In genomic region chr17:19345067-19345460, GRCh38 we compare ENCODE assay signal across 35 cellular contexts. TPM values are rescaled to one million over a fixed set of nuclear protein-coding genes. Genes with fewer than 3 reads are reported as not detected.
DNase-seq lines count a peak whose midpoint lies in the region; ATAC-seq and TF ChIP-seq lines count a peak whose summit lies in the region.
"Had no signal": no experiment of that assay in that cellular context is flagged by ENCODE, and none has a peak within 500 bp of the region (broad histone marks: within the 10 kb centered on the region; RNA-seq: fewer than 3 reads in every experiment).

No MANE protein-coding gene starts in this region.

- intact Hi-C loops in spleen (cut with DNase I; ENCODE audit: low total_unique reads), result no loop called here
- intact Hi-C loops in CD8-positive, alpha-beta T cell (cut with DNase I, micrococcal nuclease), result no loop called here

- no peak overlapping the region for H3K4me3 Mint-ChIP-seq in CD8-positive, alpha-beta T cell
- H3K4me3 Mint-ChIP-seq: activated CD8-positive, alpha-beta memory T cell treated with anti-CD3 and anti-CD28 coated beads, Interleukin-2, amount 10 ng/mL, durations not matched to agents 7 days and 5 days; activated naive CD4-positive, alpha-beta T cell treated with anti-CD3 and anti-CD28 coated beads, Interleukin-2, amount 10 ng/mL, durations not matched to agents 7 days and 5 days; activated T-helper 1 cell treated with anti-CD3 and anti-CD28 coated beads, Interleukin-12 subunit alpha, Interleukin-12 subunit beta, Interleukin-2, Interleukin-4 antibody, amounts not matched to agents 30 ng/mL and 10 ng/mL and 1 ng/mL, durations not matched to agents 14 hours and 24 hours and 36 hours; memory B cell; neural progenitor cell; WTC11 had no signal

- no peaks in the 10 kb centered on the region for H3K9me3 Mint-ChIP-seq in CD8-positive, alpha-beta T cell
- H3K9me3 Mint-ChIP-seq: activated naive CD4-positive, alpha-beta T cell treated with anti-CD3 and anti-CD28 coated beads, Interleukin-2, amount 10 ng/mL, durations not matched to agents 7 days and 5 days; activated T-helper 1 cell treated with anti-CD3 and anti-CD28 coated beads, Interleukin-12 subunit alpha, Interleukin-12 subunit beta, Interleukin-2, Interleukin-4 antibody, amounts not matched to agents 30 ng/mL and 10 ng/mL and 1 ng/mL, durations not matched to agents 14 hours and 24 hours and 36 hours; memory B cell; neural progenitor cell; WTC11 had no signal

- peaks cover 0 to 48% (median 7%) of the 10 kb centered on the region in 6 donors for H3K4me1 ChIP-seq in spleen
- no peaks in the 10 kb centered on the region for H3K4me1 ChIP-seq in CD8-positive, alpha-beta T cell (ENCODE audit: insufficient read depth, low read length)

- H3K36me3 Mint-ChIP-seq in CD8-positive, alpha-beta T cell, result no peaks in the 10 kb centered on the region
- H3K36me3 Mint-ChIP-seq: activated CD8-positive, alpha-beta memory T cell treated with anti-CD3 and anti-CD28 coated beads, Interleukin-2, amount 10 ng/mL, durations not matched to agents 7 days and 5 days; activated naive CD4-positive, alpha-beta T cell treated with anti-CD3 and anti-CD28 coated beads, Interleukin-2, amount 10 ng/mL, durations not matched to agents 7 days and 5 days; memory B cell had no signal

- no peak for TF ChIP-seq POLR2A in spleen (IDR thresholded peaks at IDR 0.05)

- peak overlapping the region; percentile 89 for H3K27ac ChIP-seq in RWPE1
- H3K27ac ChIP-seq in spleen, result no peak overlapping the region
- H3K27ac ChIP-seq in CD8-positive, alpha-beta T cell (ENCODE audit: low read depth, low read length), result no peak overlapping the region
- H3K27ac ChIP-seq: 22Rv1, C4-2B, neural progenitor cell had no signal

- TF ChIP-seq CTCF in RWPE1 (conservative IDR thresholded peaks at IDR 0.05; ENCODE audit: low read depth) (no peak), spleen (IDR thresholded peaks at IDR 0.05 in 8 of 11, conservative IDR thresholded peaks at IDR 0.05 in 3 of 11) (no peak)
- no peak for TF ChIP-seq CTCF in CD8-positive, alpha-beta T cell (IDR thresholded peaks at IDR 0.05)

- no peak overlapping the region for H3K27ac Mint-ChIP-seq in CD8-positive, alpha-beta T cell
- H3K27ac Mint-ChIP-seq: activated CD8-positive, alpha-beta memory T cell treated with anti-CD3 and anti-CD28 coated beads, Interleukin-2, amount 10 ng/mL, durations not matched to agents 7 days and 5 days; activated naive CD4-positive, alpha-beta T cell treated with anti-CD3 and anti-CD28 coated beads, Interleukin-2, amount 10 ng/mL, durations not matched to agents 7 days and 5 days; activated T-helper 1 cell treated with anti-CD3 and anti-CD28 coated beads, Interleukin-12 subunit alpha, Interleukin-12 subunit beta, Interleukin-2, Interleukin-4 antibody, amounts not matched to agents 30 ng/mL and 10 ng/mL and 1 ng/mL, durations not matched to agents 14 hours and 24 hours and 36 hours; memory B cell; WTC11 had no signal

- no peaks in the 10 kb centered on the region for H3K9me3 ChIP-seq in spleen
- H3K9me3 ChIP-seq in CD8-positive, alpha-beta T cell (ENCODE audit: low read length), result no peaks in the 10 kb centered on the region
- H3K9me3 ChIP-seq: MG63, SK-N-SH had no signal

- no peak for ATAC-seq in activated CD4-positive, CD25-positive, alpha-beta regulatory T cell treated with anti-CD3 and anti-CD28 coated beads, Interleukin-2, amount 50 U/mL, for 24 hours
- no peak for ATAC-seq in CD8-positive, alpha-beta T cell
- ATAC-seq in GM19351 (IDR thresholded peaks at IDR 0.05; ENCODE audit: unreplicated experiment), result no peak
- ATAC-seq: activated CD8-positive, alpha-beta memory T cell treated with anti-CD3 and anti-CD28 coated beads, Interleukin-2, amount 10 ng/mL, durations not matched to agents 7 days and 5 days; PC-3; right cardiac atrium; Right ventricle myocardium inferior; WTC11 had no signal

- H3K4me3 ChIP-seq in spleen, result no peak overlapping the region
- H3K4me3 ChIP-seq in CD8-positive, alpha-beta T cell (ENCODE audit: low read depth, low read length), result no peak overlapping the region
- H3K4me3 ChIP-seq: MG63, neural progenitor cell had no signal

- WGBS in spleen, 5 donors, result 83 to 95% (median 93%) methylated on average over 7 of the region's 7 CpGs

- peak; percentile 22 for DNase-seq in activated CD4-positive, CD25-positive, alpha-beta regulatory T cell treated with anti-CD3 and anti-CD28 coated beads, Interleukin-2, amount 50 U/mL, for 72 hours
- DNase-seq in RWPE1 (ENCODE audit: low spot score) (no peak), islet precursor cell (peak; percentile 54), spleen (peak; percentile 38), cerebellar nuclear complex (lab: John Stamatoyannopoulos, UW) (no peak)
- no peak for DNase-seq in CD8-positive, alpha-beta T cell
- DNase-seq: activated CD4-positive, alpha-beta T cell treated with anti-CD3 and anti-CD28 coated beads, Interleukin-2, amount 50 U/mL, for 1 hour; activated CD8-positive, alpha-beta memory T cell treated with anti-CD3 and anti-CD28 coated beads, Interleukin-2, amount 10 ng/mL, durations not matched to agents 7 days and 5 days; activated naive CD4-positive, alpha-beta T cell treated with anti-CD3 and anti-CD28 coated beads, Interleukin-2, amount 10 ng/mL, durations not matched to agents 7 days and 5 days; amygdala; effector CD8-positive, alpha-beta T cell; KG1; MG63; NCI-H1105; NCI-H187; NCI-H2171 treated with DMSO at 0.1 percent for 48 hours; NCI-H524 treated with DMSO at 0.1 percent for 48 hours; NK-92 treated with Interleukin-12 subunit alpha and Interleukin-12 subunit beta, amount 100 ng/mL, for 24 hours; PC-3; right cardiac atrium; SK-N-SH; stimulated activated CD4-positive, alpha-beta T cell treated with anti-CD3 and anti-CD28 coated beads, Interleukin-4, amount 100 ng/mL, for 24 hours; trophoblast cell had no signal

- no peaks in the 10 kb centered on the region for H3K27me3 ChIP-seq in spleen (replicated peaks in 1 of 7)
- no peaks in the 10 kb centered on the region for H3K27me3 ChIP-seq in CD8-positive, alpha-beta T cell (ENCODE audit: insufficient read depth, low read length)
- H3K27me3 ChIP-seq: MG63, neural progenitor cell had no signal

- H3K36me3 ChIP-seq in spleen, result no peaks in the 10 kb centered on the region
- no peaks in the 10 kb centered on the region for H3K36me3 ChIP-seq in CD8-positive, alpha-beta T cell (ENCODE audit: insufficient read depth, low read length)
- H3K36me3 ChIP-seq: MG63, neural progenitor cell had no signal

- H3K27me3 Mint-ChIP-seq in CD8-positive, alpha-beta T cell (ENCODE audit: low read depth), result peaks cover 12% of the 10 kb centered on the region

- CTCF ChIA-PET in RWPE1 (lab: Yijun Ruan, JAX), result no interaction called here
- CTCF ChIA-PET in CD8-positive, alpha-beta T cell (lab: Charles Lee), result no interaction called here

- no peaks in the 10 kb centered on the region for H3K4me1 Mint-ChIP-seq in CD8-positive, alpha-beta T cell (ENCODE audit: low read depth)
- H3K4me1 Mint-ChIP-seq: activated CD8-positive, alpha-beta memory T cell treated with anti-CD3 and anti-CD28 coated beads, Interleukin-2, amount 10 ng/mL, durations not matched to agents 7 days and 5 days; activated naive CD4-positive, alpha-beta T cell treated with anti-CD3 and anti-CD28 coated beads, Interleukin-2, amount 10 ng/mL, durations not matched to agents 7 days and 5 days had no signal

- POLR2A ChIA-PET in RWPE1 (lab: Yijun Ruan, JAX; ENCODE audit: low non-redundant PET), result no interaction called here
- POLR2A ChIA-PET in CD8-positive, alpha-beta T cell (lab: Charles Lee), result no interaction called here

RNA-seq across cellular contexts. Expression of gene B9D1, which starts 17.5 kb away (rescaled TPM):
- 10 to 100 TPM in 1 of 7 donors, 1 to 10 TPM in 6; 6.4 to 14.1 (median 7.3) TPM for total RNA-seq in spleen
- 1 to 10 TPM; 4.3 to 8.1 (median 5.8) TPM for polyA plus RNA-seq in spleen
- under 1 TPM; 0.72 to 0.92 TPM for total RNA-seq in CD8-positive, alpha-beta T cell

RNA-seq across cellular contexts. Expression of gene MAPK7, which starts 33.2 kb away (rescaled TPM):
- 10 to 100 TPM; 23.1 to 56.2 (median 34.4) TPM for total RNA-seq in spleen
- 10 to 100 TPM in 1 of 3 donors, 1 to 10 TPM in 2; 5.7 to 15.1 (median 6.9) TPM for polyA plus RNA-seq in spleen
- 10 to 100 TPM in 1 of 2 experiments, 1 to 10 TPM in 1; 7.0 to 11.1 TPM for total RNA-seq in CD8-positive, alpha-beta T cell

RNA-seq across cellular contexts. Expression of gene MFAP4, which starts 41.9 kb away (rescaled TPM):
- 10 to 100 TPM; 10.1 to 41.0 (median 21.8) TPM for total RNA-seq in spleen
- 10 to 100 TPM; 16.1 to 48.4 (median 17.8) TPM for polyA plus RNA-seq in spleen
- not detected for total RNA-seq in CD8-positive, alpha-beta T cell
- total RNA-seq: activated CD8-positive, alpha-beta memory T cell treated with anti-CD3 and anti-CD28 coated beads, Interleukin-2, amount 10 ng/mL, durations not matched to agents 7 days and 5 days; activated T-helper 1 cell treated with anti-CD3 and anti-CD28 coated beads, Interleukin-12 subunit alpha, Interleukin-12 subunit beta, Interleukin-2, Interleukin-4 antibody, amounts not matched to agents 30 ng/mL and 10 ng/mL and 1 ng/mL, durations not matched to agents 14 hours and 24 hours and 36 hours; epithelial cell of proximal tubule; HT-29; PC-3; T-helper 1 cell treated with Interleukin-12 subunit alpha and Interleukin-12 subunit beta and Interleukin-4 antibody, amounts not matched to agents 30 ng/mL and 1 ng/mL, for 36 hours had no signal

Comparison
In these comparisons a context has a peak if more than half of its experiments do, and no peak if none do; other contexts are left out.
1. DNase-seq: peak in activated CD4-positive, CD25-positive, alpha-beta regulatory T cell treated with anti-CD3 and anti-CD28 coated beads, Interleukin-2, amount 50 U/mL, for 72 hours (single experiment), islet precursor cell (single experiment) and spleen (single experiment); none in RWPE1 (single experiment), CD8-positive, alpha-beta T cell (0 of 7) and cerebellar nuclear complex (0 of 2).
2. RNA of gene MFAP4, which starts 41.9 kb away (total RNA-seq): 10.1 to 41.0 TPM in spleen; not detected in CD8-positive, alpha-beta T cell; every median in the first group is over 4 times any median in the second.